In genomic region chr10:32188601-32189000, GRCh38 we compare ENCODE assay signal across 5 cellular contexts.
DNase-seq lines count a peak whose midpoint lies in the region; ATAC-seq and TF ChIP-seq lines count a peak whose summit lies in the region.
"Not testable (repeated sequence)": the region's sequence is repeated elsewhere in the genome, so short reads cannot be mapped to it uniquely, and the experiment has no call there.

No MANE protein-coding gene starts in this region.

- CTCF ChIA-PET in Caco-2 (lab: Charles Lee), result interaction anchor here (0.7 to 0.8 kb wide), 2 partner anchors 18 to 198 kb away, joined by 6 to 7 read pairs; no protein-coding TSS in a partner anchor

- not testable (repeated sequence) for H2AFZ ChIP-seq in trophoblast cell (ENCODE audit: insufficient read depth, low read length, poor library complexity)

- H3K27me3 ChIP-seq in Caco-2 (replicated peaks; ENCODE audit: control insufficient read depth, insufficient read depth, low read length); body of pancreas; trophoblast cell (ENCODE audit: insufficient read depth, low read length); upper lobe of left lung: not testable (repeated sequence)

- H4K12ac ChIP-seq in trophoblast cell (ENCODE audit: low read depth, low read length), result not testable (repeated sequence)

- H4K8ac ChIP-seq in trophoblast cell (ENCODE audit: low read depth, low read length), result peak overlapping the region; percentile 38

- not testable (repeated sequence) for H3K4me2 ChIP-seq in trophoblast cell (ENCODE audit: low read length)

- not testable (repeated sequence) for H3K79me2 ChIP-seq in trophoblast cell (ENCODE audit: control insufficient read depth, insufficient read depth, low read length, poor library complexity)

- H3K27ac ChIP-seq in VCaP (peak overlapping the region; percentile 34; the same call in 1 of the 2 replicates), body of pancreas (peak overlapping the region in 3 of 4 donors; percentile 55 to 65 (median 56))
- H3K27ac ChIP-seq in trophoblast cell (ENCODE audit: low read depth, low read length); upper lobe of left lung: not testable (repeated sequence)

- WGBS in body of pancreas, 2 donors, result 93 to 95% methylated on average over 15 of the region's 15 CpGs
- WGBS in trophoblast cell (ENCODE audit: extremely low coverage, insufficient coverage, insufficient read length), result no CpG with 5 or more reads among the region's 15 CpGs
- WGBS in upper lobe of left lung, 2 donors, result 96 to 98% methylated on average over 15 of the region's 15 CpGs

- peak overlapping the region; percentile 14 for H4K91ac ChIP-seq in trophoblast cell (ENCODE audit: low read depth, low read length)

- not testable (repeated sequence) for H2BK5ac ChIP-seq in trophoblast cell (ENCODE audit: low read depth, low read length, poor library complexity)

- TF ChIP-seq POLR2A in body of pancreas (IDR thresholded peaks at IDR 0.05); upper lobe of left lung (IDR thresholded peaks at IDR 0.05): not testable (repeated sequence)

- not testable (repeated sequence) for H3K4ac ChIP-seq in trophoblast cell (ENCODE audit: low read depth, low read length)

- peak overlapping the region; percentile 84 for H3K27ac Mint-ChIP-seq in Caco-2 (ENCODE audit: unreplicated experiment)

- H2BK120ac ChIP-seq in trophoblast cell (ENCODE audit: insufficient read depth, low read length, poor library complexity), result peak overlapping the region; percentile 13

- not testable (repeated sequence) for H3K9me3 Mint-ChIP-seq in Caco-2 (ENCODE audit: unreplicated experiment)

- H2BK12ac ChIP-seq in trophoblast cell (ENCODE audit: low read length), result peak overlapping the region; percentile 58

- BruUV-seq in Caco-2 (replicated peaks; lab: Mats Ljungman, UMichigan), result not testable (repeated sequence)

- not testable (repeated sequence) for H3K14ac ChIP-seq in trophoblast cell (ENCODE audit: low read length)

- not testable (repeated sequence) for TF ChIP-seq CTCF in Caco-2 (IDR thresholded peaks at IDR 0.05; ENCODE audit: insufficient read depth in 1 of 2, low read depth in 1 of 2, low read length in 1 of 2, severe bottlenecking in 1 of 2, unreplicated experiment in 1 of 2); VCaP (conservative IDR thresholded peaks at IDR 0.05); body of pancreas (IDR thresholded peaks at IDR 0.05); upper lobe of left lung (IDR thresholded peaks at IDR 0.05)

- POLR2A ChIA-PET in Caco-2 (lab: Charles Lee), result interaction anchor here (0.5 kb wide), 1 partner anchor 144 kb away, joined by 4 read pairs; no protein-coding TSS in a partner anchor

- not testable (repeated sequence) for H3K4me3 ChIP-seq in Caco-2 (ENCODE audit: low read depth, low read length); body of pancreas; trophoblast cell (ENCODE audit: low read depth, low read length); upper lobe of left lung

- peaks cover 20% of the 10 kb centered on the region for H3K4me1 Mint-ChIP-seq in Caco-2 (ENCODE audit: low read depth, unreplicated experiment)

- H3K36me3 ChIP-seq in Caco-2 (ENCODE audit: control insufficient read depth, insufficient read depth, low read length); body of pancreas (replicated peaks in 1 of 2; ENCODE audit: insufficient read depth in 1 of 2, low read depth in 2 of 2); trophoblast cell (ENCODE audit: control insufficient read depth in 1 of 2, insufficient read depth in 2 of 2, low read length in 2 of 2); upper lobe of left lung: not testable (repeated sequence)

- not testable (repeated sequence) for H3K9ac ChIP-seq in trophoblast cell (ENCODE audit: low read length)

- intact Hi-C loops in Caco-2 (cut with micrococcal nuclease; ENCODE audit: unreplicated experiment), result loop anchor here (5.0 kb wide), 1 partner anchor 226 kb away; no protein-coding TSS in a partner anchor
- intact Hi-C loops in body of pancreas (cut with DNase I), result not testable (repeated sequence)

- H3K36me3 Mint-ChIP-seq in Caco-2 (ENCODE audit: insufficient read depth, unreplicated experiment), result not testable (repeated sequence)

- peak overlapping the region; percentile 79 for H2AK5ac ChIP-seq in trophoblast cell (ENCODE audit: low read length)

- not testable (repeated sequence) for ATAC-seq in body of pancreas; upper lobe of left lung (ENCODE audit: low FRiP score in 2 of 2)

- H3K4me1 ChIP-seq in Caco-2 (peaks cover 24% of the 10 kb centered on the region), body of pancreas (peaks cover 20% of the 10 kb centered on the region)
- not testable (repeated sequence) for H3K4me1 ChIP-seq in trophoblast cell (ENCODE audit: control insufficient read depth in 1 of 2, insufficient read depth in 2 of 2, low read length in 2 of 2); upper lobe of left lung

- H3K79me1 ChIP-seq in trophoblast cell (ENCODE audit: low read length), result not testable (repeated sequence)

- H3K18ac ChIP-seq in trophoblast cell (ENCODE audit: low read length), result not testable (repeated sequence)

- DNase-seq in Caco-2, body of pancreas, trophoblast cell: not testable (repeated sequence)
- peak; percentile 4 to 22 for DNase-seq in upper lobe of left lung

- H3K4me3 Mint-ChIP-seq in Caco-2 (ENCODE audit: unreplicated experiment), result not testable (repeated sequence)

- not testable (repeated sequence) for TF ChIP-seq EP300 in upper lobe of left lung (IDR thresholded peaks at IDR 0.05)

- H3K9me3 ChIP-seq in Caco-2; body of pancreas; trophoblast cell (ENCODE audit: insufficient read depth, low read depth, low read length); upper lobe of left lung: not testable (repeated sequence)

- H3K23ac ChIP-seq in trophoblast cell (ENCODE audit: low read length), result not testable (repeated sequence)

- H3K27me3 Mint-ChIP-seq in Caco-2 (ENCODE audit: insufficient read depth, unreplicated experiment), result not testable (repeated sequence)
